ENCODE assay signal across 27 cellular contexts in genomic region chr1:207221934-207222351, GRCh38.
DNase-seq lines count a peak whose midpoint lies in the region; ATAC-seq, FAIRE-seq and TF ChIP-seq lines count a peak whose summit lies in the region.
"Had no signal": no experiment of that assay in that cellular context is flagged by ENCODE, and none has a peak within 500 bp of the region (broad histone marks: within the 10 kb centered on the region; RNA-seq: fewer than 3 reads in every experiment).

No MANE protein-coding gene starts in this region.

- H3K27ac Mint-ChIP-seq in type B pancreatic cell, result peak overlapping the region; percentile 69
- H3K27ac Mint-ChIP-seq in nephron progenitor cell, result no peak overlapping the region
- H3K27ac Mint-ChIP-seq: activated CD4-positive, alpha-beta T cell treated with anti-CD3 and anti-CD28 coated beads for 36 hours; activated naive CD4-positive, alpha-beta T cell treated with anti-CD3 and anti-CD28 coated beads, Interleukin-2, amount 50 U/mL, for 72 hours; activated T-helper 17 cell treated with anti-CD3 and anti-CD28 coated beads, Interleukin-2, amount 50 U/mL, for 72 hours; CD8-positive, alpha-beta memory T cell; memory B cell; stimulated activated effector memory CD8-positive, alpha-beta T cell treated with anti-CD3 and anti-CD28 coated beads, Interleukin-12 subunit alpha, Interleukin-12 subunit beta, amount 100 ng/mL, for 72 hours had no signal

- POLR2A ChIA-PET in PC-3 (lab: Charles Lee; ENCODE audit: unreplicated experiment), result no interaction called here

- H3K4me1 Mint-ChIP-seq in type B pancreatic cell (ENCODE audit: unreplicated experiment), result no peaks in the 10 kb centered on the region
- H3K4me1 Mint-ChIP-seq in nephron progenitor cell, result peaks cover 4% of the 10 kb centered on the region
- H3K4me1 Mint-ChIP-seq: stimulated activated effector memory CD8-positive, alpha-beta T cell treated with anti-CD3 and anti-CD28 coated beads, Interleukin-12 subunit alpha, Interleukin-12 subunit beta, amount 100 ng/mL, for 72 hours had no signal

- peak; percentile 65 for FAIRE-seq in H54 (lab: Jason Lieb, UNC)
- FAIRE-seq: frontal cortex had no signal

- no peak overlapping the region for H3K9ac ChIP-seq in PC-3 (ENCODE audit: low read length)

- CTCF ChIA-PET in PC-3 (lab: Charles Lee), result no interaction called here

- no peaks in the 10 kb centered on the region for H4K20me1 ChIP-seq in PC-3 (ENCODE audit: low read length)

- H3K4me3 Mint-ChIP-seq in type B pancreatic cell, result peak overlapping the region; percentile 18
- no peak overlapping the region for H3K4me3 Mint-ChIP-seq in nephron progenitor cell
- H3K4me3 Mint-ChIP-seq: activated CD4-positive, alpha-beta T cell treated with anti-CD3 and anti-CD28 coated beads for 36 hours; activated T-helper 17 cell treated with anti-CD3 and anti-CD28 coated beads, Interleukin-2, amount 50 U/mL, for 72 hours; memory B cell; stimulated activated effector memory CD8-positive, alpha-beta T cell treated with anti-CD3 and anti-CD28 coated beads, Interleukin-12 subunit alpha, Interleukin-12 subunit beta, amount 100 ng/mL, for 72 hours had no signal

- H3K36me3 ChIP-seq in PC-3 (ENCODE audit: low read depth, low read length), result no peaks in the 10 kb centered on the region
- H3K36me3 ChIP-seq: HAP-1, SJCRH30, vagina had no signal

- H3K36me3 Mint-ChIP-seq in type B pancreatic cell (no peaks in the 10 kb centered on the region), nephron progenitor cell (ENCODE audit: low read depth) (no peaks in the 10 kb centered on the region)
- H3K36me3 Mint-ChIP-seq: activated naive CD4-positive, alpha-beta T cell treated with anti-CD3 and anti-CD28 coated beads, Interleukin-2, amount 50 U/mL, for 72 hours; CD8-positive, alpha-beta memory T cell; memory B cell; stimulated activated effector memory CD8-positive, alpha-beta T cell treated with anti-CD3 and anti-CD28 coated beads, Interleukin-12 subunit alpha, Interleukin-12 subunit beta, amount 100 ng/mL, for 72 hours had no signal

- DNase-seq in H54 (ENCODE audit: insufficient read length, low spot score) (no peak), PC-3 (peak; percentile 97), type B pancreatic cell (ENCODE audit: extremely low spot score, unreplicated experiment) (no peak), nephron progenitor cell (no peak)
- DNase-seq: activated CD4-positive, alpha-beta T cell treated with anti-CD3 and anti-CD28 coated beads for 36 hours; CD8-positive, alpha-beta memory T cell; cerebellar nuclear complex; EL; erythroblast; hippocampal formation; KG1; NCI-H187 treated with DMSO at 0.1 percent for 48 hours; NCI-H2227 treated with DMSO at 0.1 percent for 48 hours; NCI-H82; SJCRH30; stimulated activated CD4-positive, alpha-beta T cell treated with anti-CD3 and anti-CD28 coated beads, Interleukin-2, amount 100 ng/mL, for 24 hours had no signal

- no peaks in the 10 kb centered on the region for H3K79me2 ChIP-seq in PC-3 (ENCODE audit: low read length)

- ATAC-seq in PC-3 (peak; percentile 84), esophagus mucosa (peak; percentile 93), GM21381 (IDR thresholded peaks at IDR 0.05; ENCODE audit: unreplicated experiment) (no peak), GM21447 (IDR thresholded peaks at IDR 0.05; ENCODE audit: unreplicated experiment) (no peak)
- ATAC-seq: activated CD4-positive, alpha-beta T cell treated with anti-CD3 and anti-CD28 coated beads for 36 hours; activated naive CD4-positive, alpha-beta T cell treated with anti-CD3 and anti-CD28 coated beads, Interleukin-2, amount 50 U/mL, for 72 hours; activated T-helper 17 cell treated with anti-CD3 and anti-CD28 coated beads, Interleukin-2, amount 50 U/mL, for 72 hours; stimulated activated effector memory CD8-positive, alpha-beta T cell treated with anti-CD3 and anti-CD28 coated beads, Interleukin-12 subunit alpha, Interleukin-12 subunit beta, amount 100 ng/mL, for 72 hours had no signal

- H3F3A ChIP-seq in PC-3 (ENCODE audit: low read length, unreplicated experiment), result no peaks in the 10 kb centered on the region

- TSS peak; percentile 86 for BruUV-seq in PC-3 (replicated peaks; lab: Mats Ljungman, UMichigan)

- 0 out of 2 replicates have a peak overlapping the region, but pooled peaks have one; percentile 5 for H2AFZ ChIP-seq in PC-3 (ENCODE audit: low read length)

- intact Hi-C loops in PC-3 (cut with micrococcal nuclease), result loop anchor here (5.0 kb wide), 1 partner anchor 100 kb away; the partner anchor contains the start of gene CD55

- H3K9me3 Mint-ChIP-seq in type B pancreatic cell, result no peaks in the 10 kb centered on the region
- H3K9me3 Mint-ChIP-seq in nephron progenitor cell, result no peaks in the 10 kb centered on the region
- H3K9me3 Mint-ChIP-seq: activated naive CD4-positive, alpha-beta T cell treated with anti-CD3 and anti-CD28 coated beads, Interleukin-2, amount 50 U/mL, for 72 hours; activated T-helper 17 cell treated with anti-CD3 and anti-CD28 coated beads, Interleukin-2, amount 50 U/mL, for 72 hours; CD8-positive, alpha-beta memory T cell; memory B cell; stimulated activated effector memory CD8-positive, alpha-beta T cell treated with anti-CD3 and anti-CD28 coated beads, Interleukin-12 subunit alpha, Interleukin-12 subunit beta, amount 100 ng/mL, for 72 hours had no signal

- peak overlapping the region; percentile 69 for H3K27ac ChIP-seq in PC-3 (ENCODE audit: low read length)
- H3K27ac ChIP-seq: SJCRH30, vagina had no signal

- peaks cover 3% of the 10 kb centered on the region for H3K27me3 Mint-ChIP-seq in type B pancreatic cell
- no peaks in the 10 kb centered on the region for H3K27me3 Mint-ChIP-seq in nephron progenitor cell (ENCODE audit: low read depth, poor library complexity)
- H3K27me3 Mint-ChIP-seq: activated CD4-positive, alpha-beta T cell treated with anti-CD3 and anti-CD28 coated beads for 36 hours had no signal

- H3K4me1 ChIP-seq in PC-3 (ENCODE audit: insufficient read depth, low read length), result peaks cover 48% of the 10 kb centered on the region
- H3K4me1 ChIP-seq: SJCRH30 had no signal

- H3K27me3 ChIP-seq in PC-3 (ENCODE audit: low read length), result no peaks in the 10 kb centered on the region
- H3K27me3 ChIP-seq: SJCRH30, vagina had no signal

- H3K4me3 ChIP-seq in PC-3 (ENCODE audit: low read length), result no peak overlapping the region
- H3K4me3 ChIP-seq: HAP-1, SJCRH30, skin epidermis, vagina had no signal

- H3K9me2 ChIP-seq in PC-3 (replicated peaks; ENCODE audit: low read length), result no peaks in the 10 kb centered on the region

- H3K4me2 ChIP-seq in PC-3 (ENCODE audit: low read length), result peak overlapping the region; percentile 23

- no peaks in the 10 kb centered on the region for H3K9me3 ChIP-seq in PC-3 (ENCODE audit: low read length)
- H3K9me3 ChIP-seq: HAP-1, SJCRH30, vagina had no signal

- TF ChIP-seq CTCF in PC-3 (conservative IDR thresholded peaks at IDR 0.05; ENCODE audit: low read depth, low read length) (no peak), type B pancreatic cell (conservative IDR thresholded peaks at IDR 0.05) (no peak), nephron progenitor cell (IDR thresholded peaks at IDR 0.05) (no peak)

- TF ChIP-seq POLR2A in H54 (IDR thresholded peaks at IDR 0.05; ENCODE audit: low read depth, low read length), result no peak

Comparison
In these comparisons a context has a peak if more than half of its experiments do, and no peak if none do; other contexts are left out.
1. ATAC-seq: peak in PC-3 (single experiment) and esophagus mucosa (single experiment); none in GM21381 (single experiment) and GM21447 (single experiment).